In the genomic region with DNA sequence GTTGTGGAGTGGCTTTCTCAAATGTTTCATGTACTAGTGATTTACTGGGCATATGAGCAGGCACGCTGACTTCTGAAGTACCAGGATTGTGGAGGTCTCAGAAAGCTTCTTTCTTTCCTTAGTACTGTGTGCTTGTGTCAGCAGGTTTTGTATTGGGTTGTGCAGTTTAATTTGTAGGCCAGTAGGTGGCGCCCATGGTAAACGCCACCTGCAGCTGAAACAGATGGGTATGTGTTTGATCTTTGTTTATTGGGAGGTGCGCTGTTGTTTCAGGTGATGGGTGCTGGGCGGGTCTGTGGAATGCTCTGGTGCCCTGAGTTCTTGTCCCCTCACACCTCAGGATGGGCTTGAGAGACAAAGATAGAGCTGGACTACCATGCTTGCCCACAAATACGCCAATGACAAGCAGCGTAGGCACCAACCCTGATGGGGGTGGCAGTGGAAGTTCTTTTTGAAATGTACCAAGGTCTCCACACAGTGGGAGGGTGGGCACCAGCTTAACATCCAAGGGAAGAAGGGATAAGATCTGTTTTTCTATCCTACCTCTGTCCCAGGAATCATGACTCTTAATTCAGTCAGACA, we compare ENCODE assay signal across 8 cellular contexts.
DNase-seq lines count a peak whose midpoint lies in the region; ATAC-seq and TF ChIP-seq lines count a peak whose summit lies in the region.

No MANE protein-coding gene starts in this region.

- ATAC-seq in GM21723 (IDR thresholded peaks at IDR 0.05; ENCODE audit: unreplicated experiment) (peak; percentile 97), RWPE2 (ENCODE audit: low read depth) (peak; percentile 68; the same call in 2 of the 3 replicates), sciatic nerve (peak; percentile 62)

- in situ Hi-C loops in KBM-7 (cut with MboI; ENCODE audit: low pct_unique_long_range_greater_than_20kb, low sequenced_read_pairs), result no loop called here

- H3K4me3 ChIP-seq in right atrium auricular region, result no peak overlapping the region
- no peak overlapping the region for H3K4me3 ChIP-seq in RWPE2 (ENCODE audit: severe bottlenecking)

- H3K9me3 ChIP-seq in right atrium auricular region (no peaks in the 10 kb centered on the region), RWPE2 (ENCODE audit: severe bottlenecking) (no peaks in the 10 kb centered on the region)

- no peak overlapping the region for H3K27ac ChIP-seq in right atrium auricular region
- H3K27ac ChIP-seq in RWPE2 (ENCODE audit: poor library complexity, severe bottlenecking), result no peak overlapping the region

- H3K27me3 ChIP-seq in right atrium auricular region (no peaks in the 10 kb centered on the region), RWPE2 (ENCODE audit: insufficient read depth, poor library complexity, severe bottlenecking) (no peaks in the 10 kb centered on the region)

- no peak for DNase-seq in right atrium auricular region (ENCODE audit: low spot score)
- no peak for DNase-seq in cardiac septum (ENCODE audit: low spot score)
- peak; percentile 46 for DNase-seq in KBM-7
- no peak for DNase-seq in RWPE2 (ENCODE audit: low spot score)
- peak; percentile 35 for DNase-seq in fibroblast of peridontal ligament (ENCODE audit: extremely low read depth)
- no peak for DNase-seq in sciatic nerve (ENCODE audit: low spot score)
- DNase-seq in posterior vena cava (ENCODE audit: low spot score), result no peak

- intact Hi-C loops in cardiac septum (cut with DNase I), result no loop called here
- intact Hi-C loops in sciatic nerve (cut with DNase I), result no loop called here
- intact Hi-C loops in posterior vena cava (cut with DNase I), result no loop called here

- no peaks in the 10 kb centered on the region for H3K36me3 ChIP-seq in right atrium auricular region
- H3K36me3 ChIP-seq in RWPE2 (ENCODE audit: low read depth), result no peaks in the 10 kb centered on the region

- peak; percentile 49 to 73 for TF ChIP-seq CTCF in right atrium auricular region (IDR thresholded peaks at IDR 0.05)
- TF ChIP-seq CTCF in RWPE2 (IDR thresholded peaks at IDR 0.05; ENCODE audit: poor library complexity, severe bottlenecking), result peak; percentile 65

- no peaks in the 10 kb centered on the region for H3K4me1 ChIP-seq in right atrium auricular region
- H3K4me1 ChIP-seq in RWPE2 (ENCODE audit: insufficient read depth, poor library complexity, severe bottlenecking), result no peaks in the 10 kb centered on the region

Comparison
In these comparisons a context has a peak if more than half of its experiments do, and no peak if none do; other contexts are left out.
1. DNase-seq: peak in KBM-7 (single experiment) and fibroblast of peridontal ligament (single experiment); none in right atrium auricular region (single experiment), cardiac septum (single experiment), RWPE2 (single experiment), sciatic nerve (single experiment) and posterior vena cava (single experiment).
2. Peak in every context shown above with its lines, with median percentiles within 50 percentile points of each other: ATAC-seq.